28 cellular contexts compared by ENCODE assay signal in genomic region chr1:210296682-210297081, GRCh38.
"Had no signal": no experiment of that assay in that cellular context is flagged by ENCODE, and none has a peak within 500 bp of the region (broad histone marks: within the 10 kb centered on the region; RNA-seq: fewer than 3 reads in every experiment).

No MANE protein-coding gene starts in this region.

- H3K27ac Mint-ChIP-seq: naive B cell; naive thymus-derived CD8-positive, alpha-beta T cell; natural killer cell treated with Interleukin-12 subunit alpha and Interleukin-12 subunit beta and Interleukin-15 and Interleukin-18, amount 100 ng/mL, for 72 hours; progenitor cell of endocrine pancreas; stimulated activated effector memory CD8-positive, alpha-beta T cell treated with anti-CD3 and anti-CD28 coated beads, Interleukin-12 subunit alpha, Interleukin-12 subunit beta, amount 100 ng/mL, for 72 hours; stimulated activated naive B cell treated with anti-CD40 and anti-IgM and Interleukin-4, amounts not matched to agents 10 μg/mL and 1 μg/mL and 100 μg/mL, for 72 hours; stimulated activated naive CD8-positive, alpha-beta T cell treated with anti-CD3 and anti-CD28 coated beads, Interleukin-15, Interleukin-2, amounts not matched to agents 100 ng/mL and 50 ng/mL, for 24 hours; type B pancreatic cell had no signal

- H3K4me3 ChIP-seq: ovary, psoas muscle, stomach, thoracic aorta, thyroid gland, tibial nerve, upper lobe of right lung, uterus had no signal

- H3K4me1 Mint-ChIP-seq: stimulated activated effector memory CD8-positive, alpha-beta T cell treated with anti-CD3 and anti-CD28 coated beads, Interleukin-12 subunit alpha, Interleukin-12 subunit beta, amount 100 ng/mL, for 72 hours had no signal

- DNase-seq: naive B cell; naive thymus-derived CD8-positive, alpha-beta T cell; occipital lobe; ovary; posterior cingulate gyrus; psoas muscle; right cardiac atrium; small intestine; stimulated activated CD4-positive, alpha-beta T cell treated with anti-CD3 and anti-CD28 coated beads, Interleukin-15, amount 100 ng/mL, for 24 hours; stimulated activated CD4-positive, alpha-beta T cell treated with anti-CD3 and anti-CD28 coated beads, Interleukin-2, amount 100 ng/mL, for 24 hours; stimulated activated CD4-positive, alpha-beta T cell treated with anti-CD3 and anti-CD28 coated beads, Interleukin-2, amount 100 ng/mL, for 48 hours; stimulated activated CD4-positive, alpha-beta T cell treated with anti-CD3 and anti-CD28 coated beads, Interleukin-4, amount 100 ng/mL, for 24 hours; stimulated activated naive B cell treated with anti-CD40 and anti-IgM and Interleukin-4, amounts not matched to agents 10 μg/mL and 1 μg/mL and 100 μg/mL, for 72 hours; stimulated activated naive CD4-positive, alpha-beta T cell treated with Interleukin-2 at 50 U/mL for 16 hours; stomach; thyroid gland; upper lobe of right lung; uterus had no signal

- H3K36me3 Mint-ChIP-seq: naive B cell; naive thymus-derived CD8-positive, alpha-beta T cell; natural killer cell treated with Interleukin-12 subunit alpha and Interleukin-12 subunit beta and Interleukin-15 and Interleukin-18, amount 100 ng/mL, for 72 hours; stimulated activated effector memory CD8-positive, alpha-beta T cell treated with anti-CD3 and anti-CD28 coated beads, Interleukin-12 subunit alpha, Interleukin-12 subunit beta, amount 100 ng/mL, for 72 hours; stimulated activated naive B cell treated with anti-CD40 and anti-IgM and Interleukin-4, amounts not matched to agents 10 μg/mL and 1 μg/mL and 100 μg/mL, for 72 hours; type B pancreatic cell had no signal

- H3K4me3 Mint-ChIP-seq: naive B cell; naive thymus-derived CD8-positive, alpha-beta T cell; natural killer cell treated with Interleukin-12 subunit alpha and Interleukin-12 subunit beta and Interleukin-15 and Interleukin-18, amount 100 ng/mL, for 72 hours; neural crest cell; stimulated activated effector memory CD8-positive, alpha-beta T cell treated with anti-CD3 and anti-CD28 coated beads, Interleukin-12 subunit alpha, Interleukin-12 subunit beta, amount 100 ng/mL, for 72 hours; stimulated activated naive B cell treated with anti-CD40 and anti-IgM and Interleukin-4, amounts not matched to agents 10 μg/mL and 1 μg/mL and 100 μg/mL, for 72 hours; stimulated activated naive CD8-positive, alpha-beta T cell treated with anti-CD3 and anti-CD28 coated beads, Interleukin-15, Interleukin-2, amounts not matched to agents 100 ng/mL and 50 ng/mL, for 24 hours; type B pancreatic cell had no signal

- H2AFZ ChIP-seq: parathyroid adenoma had no signal

- H3K27ac ChIP-seq: ovary, parathyroid adenoma, psoas muscle, thyroid gland, tibial nerve, upper lobe of right lung had no signal

- ATAC-seq: naive thymus-derived CD8-positive, alpha-beta T cell; natural killer cell treated with Interleukin-12 subunit alpha and Interleukin-12 subunit beta and Interleukin-15 and Interleukin-18, amount 100 ng/mL, for 72 hours; psoas muscle; right cardiac atrium; sciatic nerve; stimulated activated effector memory CD8-positive, alpha-beta T cell treated with anti-CD3 and anti-CD28 coated beads, Interleukin-12 subunit alpha, Interleukin-12 subunit beta, amount 100 ng/mL, for 72 hours; stimulated activated naive B cell treated with anti-CD40 and anti-IgM and Interleukin-4, amounts not matched to agents 10 μg/mL and 1 μg/mL and 100 μg/mL, for 72 hours; upper lobe of right lung had no signal

- H3K27me3 ChIP-seq: ovary, thyroid gland, tibial nerve, upper lobe of right lung, uterus had no signal

- FAIRE-seq: small intestine had no signal

- H3K79me2 ChIP-seq: parathyroid adenoma had no signal

- H3K9me3 Mint-ChIP-seq: naive B cell; naive thymus-derived CD8-positive, alpha-beta T cell; natural killer cell treated with Interleukin-12 subunit alpha and Interleukin-12 subunit beta and Interleukin-15 and Interleukin-18, amount 100 ng/mL, for 72 hours; neural crest cell; stimulated activated effector memory CD8-positive, alpha-beta T cell treated with anti-CD3 and anti-CD28 coated beads, Interleukin-12 subunit alpha, Interleukin-12 subunit beta, amount 100 ng/mL, for 72 hours; stimulated activated naive B cell treated with anti-CD40 and anti-IgM and Interleukin-4, amounts not matched to agents 10 μg/mL and 1 μg/mL and 100 μg/mL, for 72 hours; stimulated activated naive CD8-positive, alpha-beta T cell treated with anti-CD3 and anti-CD28 coated beads, Interleukin-15, Interleukin-2, amounts not matched to agents 100 ng/mL and 50 ng/mL, for 24 hours; type B pancreatic cell had no signal

- H3K9me3 ChIP-seq: ovary, psoas muscle, stomach, thoracic aorta, thyroid gland, tibial nerve, upper lobe of right lung, uterus had no signal

- H3K36me3 ChIP-seq: ovary, stomach, thoracic aorta, thyroid gland, tibial nerve, upper lobe of right lung, uterus had no signal

- H3K9ac ChIP-seq: parathyroid adenoma had no signal
